In the genomic region with DNA sequence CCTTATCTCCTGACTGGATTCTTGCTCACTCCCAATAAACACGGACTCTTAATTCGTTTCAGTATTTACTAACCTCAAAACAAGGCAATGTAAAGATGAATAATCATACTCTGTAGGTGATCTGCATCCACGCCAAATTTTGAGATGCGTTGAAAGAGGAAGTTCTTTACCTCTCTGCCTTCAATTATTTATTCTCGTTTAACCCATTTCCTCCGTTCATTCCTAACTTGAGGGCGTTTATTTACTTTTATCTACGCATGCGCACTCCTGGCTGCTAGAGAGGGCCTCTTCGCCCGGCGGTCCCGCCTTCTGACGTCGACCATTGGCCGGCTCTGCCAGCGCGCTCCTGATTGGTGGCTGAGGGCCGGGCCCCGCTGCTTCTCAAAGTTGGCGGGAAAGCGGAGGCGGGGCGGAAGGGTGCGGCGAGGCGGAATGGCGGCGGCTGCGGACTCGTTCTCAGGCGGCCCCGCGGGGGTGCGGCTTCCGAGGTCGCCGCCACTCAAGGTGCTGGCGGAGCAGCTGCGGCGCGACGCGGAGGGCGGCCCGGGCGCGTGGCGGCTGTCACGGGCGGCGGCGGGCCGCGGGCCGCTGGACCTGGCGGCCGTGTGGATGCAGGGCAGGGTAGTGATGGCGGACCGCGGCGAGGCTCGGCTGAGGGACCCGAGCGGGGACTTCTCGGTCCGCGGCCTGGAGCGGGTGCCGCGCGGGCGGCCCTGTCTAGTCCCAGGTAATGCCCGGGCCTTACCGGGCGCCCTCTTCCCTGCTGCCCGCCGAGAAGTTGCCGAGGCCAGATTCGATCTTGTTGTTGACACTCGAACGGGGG, we compare ENCODE assay signal across 8 cellular contexts. TPM values are rescaled to one million over a fixed set of nuclear protein-coding genes. Genes with fewer than 3 reads are reported as not detected.
DNase-seq lines count a peak whose midpoint lies in the region; ATAC-seq and TF ChIP-seq lines count a peak whose summit lies in the region.

A gene (plus strand): TSS at position 420 of the 823 bp plus-strand sequence. CDS start 13 bp downstream, at position 433.

- peak within 1 kb of the TSS; percentile 94 for H3K4me3 ChIP-seq in adipocyte (ENCODE audit: low read length)
- H3K4me3 ChIP-seq in heart right ventricle, result peak within 1 kb of the TSS; percentile 32 to 67 (median 56)

- peak within 1 kb of the TSS; percentile 75 to 83 for H3K27ac Mint-ChIP-seq in T-cell

- TF ChIP-seq CTCF in GM13977 (IDR thresholded peaks at IDR 0.05; ENCODE audit: extremely low read depth, insufficient read depth, missing control alignments) (no peak), heart right ventricle (IDR thresholded peaks at IDR 0.05) (no peak)

- H3K36me3 Mint-ChIP-seq in T-cell, result no peaks in the 10 kb centered on the region

- peak within 1 kb of the TSS; percentile 80 to 88 (median 87) for H3K4me3 Mint-ChIP-seq in T-cell

- CTCF ChIA-PET in T-cell (lab: Charles Lee), result interaction anchor here in 1 of 2 donors (0.7 kb wide), 1 partner anchor 63 kb away, joined by 3 read pairs; no protein-coding TSS in a partner anchor

- H3K9me3 Mint-ChIP-seq in T-cell, result no peaks in the 10 kb centered on the region

- peaks cover 20 to 26% (median 24%) of the 10 kb centered on the region in 3 donors for H3K4me1 Mint-ChIP-seq in T-cell

- peaks cover 16% of the 10 kb centered on the region for H3K4me1 ChIP-seq in adipocyte (ENCODE audit: control insufficient read depth, insufficient read depth, low read length)
- H3K4me1 ChIP-seq in heart right ventricle, result peaks cover 3 to 37% (median 23%) of the 10 kb centered on the region in 9 donors

- WGBS in heart right ventricle, 2 donors, result 0% methylated on average over 66 to 82 of the region's 82 CpGs

- H3K9ac ChIP-seq in adipocyte (ENCODE audit: low read length), result peak within 1 kb of the TSS; percentile 78

- intact Hi-C loops in heart right ventricle (cut with DNase I) (no loop called here), posterior vena cava (cut with DNase I) (loop anchor here in 1 of 2 donors (10.0 kb wide), 1 partner anchor 80 kb away; a partner anchor contains a TSS)

- H3K27me3 ChIP-seq in adipocyte (replicated peaks; ENCODE audit: control insufficient read depth, insufficient read depth, low read length), result no peaks in the 10 kb centered on the region
- H3K27me3 ChIP-seq in heart right ventricle, result no peaks in the 10 kb centered on the region

- H3K27me3 Mint-ChIP-seq in T-cell, result no peaks in the 10 kb centered on the region

- H3K9me3 ChIP-seq in adipocyte (ENCODE audit: control insufficient read depth, low read length) (no peaks in the 10 kb centered on the region), heart right ventricle (no peaks in the 10 kb centered on the region)

- in situ Hi-C loops in GM13977 (cut with MboI; ENCODE audit: low pct_unique_long_range_greater_than_20kb, low sequenced_read_pairs, unreplicated experiment), result no loop called here

- DNase-seq in GM13977 (ENCODE audit: low spot score) (peak; percentile 99), NCI-H146 (lab: John Stamatoyannopoulos, UW) (peak; percentile 99), T-cell (peak; percentile 85 to 97 (median 94)), adipocyte (ENCODE audit: low read depth) (peak; percentile 99), heart right ventricle (peak; percentile 96 to 97), posterior vena cava (ENCODE audit: low spot score) (peak; percentile 99), ureter (ENCODE audit: low spot score) (peak; percentile 97)

- ATAC-seq in HG02870 (IDR thresholded peaks at IDR 0.05; ENCODE audit: unreplicated experiment), result peak; percentile 97
- ATAC-seq in T-cell (replicated peaks in 1 of 4), result peak; percentile 100
- peak; percentile 94 to 100 (median 99) for ATAC-seq in heart right ventricle

- no peaks in the 10 kb centered on the region for H3K36me3 ChIP-seq in adipocyte (ENCODE audit: control insufficient read depth, insufficient read depth, low read length, severe bottlenecking)
- H3K36me3 ChIP-seq in heart right ventricle, result no peaks in the 10 kb centered on the region

- POLR2A ChIA-PET in T-cell (lab: Charles Lee), result no interaction called here

- H3K27ac ChIP-seq in heart right ventricle, result peak within 1 kb of the TSS in 2 of 10 donors; percentile 46 to 48

RNA-seq across cellular contexts. Expression of the gene that starts here (rescaled TPM):
- total RNA-seq in T-cell, result 1 to 10 TPM; 1.8 to 6.3 (median 4.2) TPM
- total RNA-seq in heart right ventricle, result 1 to 10 TPM in 7 of 10 donors, under 1 TPM in 3; 0.22 to 3.8 (median 1.5) TPM
- under 1 TPM; 0.22 to 0.78 TPM for polyA plus RNA-seq in heart right ventricle
- total RNA-seq in posterior vena cava, result 1 to 10 TPM in 1 of 2 donors, under 1 TPM in 1; 0.67 to 1.4 TPM
- 8.4 TPM for total RNA-seq in ureter
